ENCODE assay signal across 19 cellular contexts in the genomic region with DNA sequence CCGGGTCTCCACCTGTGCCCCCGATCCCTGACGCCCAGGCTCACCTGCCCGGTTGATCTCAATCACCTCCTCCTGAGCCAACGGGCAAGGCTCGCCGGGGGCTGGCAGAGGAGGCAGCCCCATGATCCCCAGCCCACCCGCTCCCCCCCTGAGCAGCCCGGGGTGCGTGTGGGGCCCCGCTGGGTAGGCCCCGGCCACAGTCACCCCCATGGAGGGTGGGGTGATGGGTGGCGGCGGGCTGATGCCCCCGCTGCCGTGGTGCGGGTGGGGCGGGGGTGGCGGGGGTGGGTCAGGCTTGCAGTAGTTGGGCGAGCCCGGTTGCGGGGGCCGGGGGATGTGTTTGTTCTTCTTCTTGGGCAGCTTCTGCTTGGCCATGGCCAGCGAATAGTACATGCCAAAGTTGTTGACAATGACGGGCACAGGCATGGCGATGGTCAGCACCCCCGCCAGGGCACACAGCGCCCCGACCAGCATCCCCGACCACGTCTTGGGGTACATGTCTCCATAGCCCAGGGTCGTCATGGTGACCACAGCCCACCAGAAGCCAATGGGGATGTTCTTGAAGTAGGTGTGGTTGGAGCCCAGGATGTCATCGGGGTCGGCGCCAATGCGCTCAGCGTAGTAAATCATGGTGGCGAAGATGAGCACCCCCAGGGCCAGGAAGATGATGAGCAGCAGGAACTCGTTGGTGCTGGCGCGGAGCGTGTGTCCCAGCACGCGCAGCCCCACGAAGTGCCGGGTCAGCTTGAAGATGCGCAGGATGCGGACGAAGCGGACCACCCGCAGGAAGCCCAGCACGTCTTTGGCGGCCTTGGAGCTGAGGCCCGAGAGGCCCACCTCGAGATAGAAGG.
"Had no signal": no experiment of that assay in that cellular context is flagged by ENCODE, and none has a peak within 500 bp of the region (broad histone marks: within the 10 kb centered on the region; RNA-seq: fewer than 3 reads in every experiment).

No MANE protein-coding gene starts in this region.

- DNase-seq: cortex of kidney; dorsolateral prefrontal cortex; effector CD8-positive, alpha-beta T cell; foreskin melanocyte; heart left ventricle; hippocampal formation; lower lobe of right lung; midbrain; nephron progenitor cell; sigmoid colon; stimulated activated CD4-positive, alpha-beta T cell treated with anti-CD3 and anti-CD28 coated beads, Interleukin-2, amount 100 ng/mL, for 24 hours; stimulated activated CD4-positive, alpha-beta T cell treated with anti-CD3 and anti-CD28 coated beads, Interleukin-4, amount 100 ng/mL, for 4 hours; stimulated activated naive CD4-positive, alpha-beta T cell; tibial artery had no signal

- H3K36me3 ChIP-seq: heart left ventricle, left lung, lower lobe of right lung, neutrophil, right atrium auricular region, sigmoid colon, tibial artery had no signal

- H3K27ac Mint-ChIP-seq: memory B cell, nephron progenitor cell had no signal

- H3K9me3 ChIP-seq: heart left ventricle, left lung, lower lobe of right lung, neutrophil, right atrium auricular region, sigmoid colon, tibial artery had no signal

- H3K27ac ChIP-seq: heart left ventricle, left lung, lower lobe of right lung, neutrophil, right atrium auricular region, sigmoid colon, skin epidermis, tibial artery had no signal

- H3K4me3 ChIP-seq: heart left ventricle, left lung, lower lobe of right lung, right atrium auricular region, sigmoid colon, skin epidermis, tibial artery had no signal

- ATAC-seq: left lung, lower lobe of right lung had no signal

- H3K4me3 Mint-ChIP-seq: memory B cell, nephron progenitor cell had no signal

- H3K27me3 ChIP-seq: dorsolateral prefrontal cortex, right atrium auricular region had no signal
